In genomic region chr5:126368239-126368812, GRCh38 we compare ENCODE assay signal across 14 cellular contexts. TPM values are rescaled to one million over a fixed set of nuclear protein-coding genes. Genes with fewer than 3 reads are reported as not detected.
DNase-seq lines count a peak whose midpoint lies in the region; ATAC-seq, FAIRE-seq and TF ChIP-seq lines count a peak whose summit lies in the region.
"Had no signal": no experiment of that assay in that cellular context is flagged by ENCODE, and none has a peak within 500 bp of the region (broad histone marks: within the 10 kb centered on the region; RNA-seq: fewer than 3 reads in every experiment).

No MANE protein-coding gene starts in this region.

- H4K91ac ChIP-seq in neuronal stem cell (ENCODE audit: low read depth, low read length, poor library complexity), result no peak overlapping the region

- H2BK5ac ChIP-seq in neuronal stem cell (ENCODE audit: low read length), result no peak overlapping the region

- H3K27ac ChIP-seq in neuronal stem cell (replicated peaks; ENCODE audit: low read length) (peak overlapping the region; percentile 40), small intestine (ENCODE audit: low read depth in 1 of 2, low read length in 1 of 2) (no peak overlapping the region), ascending aorta (no peak overlapping the region)
- no peak overlapping the region for H3K27ac ChIP-seq in CD8-positive, alpha-beta T cell (ENCODE audit: low read depth, low read length)
- H3K27ac ChIP-seq: left lung had no signal

- no peak overlapping the region for H2BK12ac ChIP-seq in neuronal stem cell (ENCODE audit: low read length)

- peak overlapping the region; percentile 49 for H2AFZ ChIP-seq in neuronal stem cell (ENCODE audit: low read length)

- DNase-seq in HTR-8/SVneo (ENCODE audit: insufficient read length, low spot score) (peak; percentile 43), bronchial epithelial cell (ENCODE audit: low read depth) (peak; percentile 98), neuronal stem cell (ENCODE audit: low spot score) (peak; percentile 42), NCI-H774 (lab: John Stamatoyannopoulos, UW) (no peak), small intestine (no peak), ascending aorta (ENCODE audit: low spot score in 2 of 2) (no peak)
- no peak for DNase-seq in CD8-positive, alpha-beta T cell
- DNase-seq: DND-41; left lung; NCI-H1694; stimulated activated CD8-positive, alpha-beta memory T cell treated with anti-CD3 and anti-CD28 coated beads, Interleukin-4, amount 100 ng/mL, for 48 hours had no signal

- no peaks in the 10 kb centered on the region for H3K79me1 ChIP-seq in neuronal stem cell (ENCODE audit: low read depth, low read length)

- no peak overlapping the region for H4K8ac ChIP-seq in neuronal stem cell (ENCODE audit: low read depth, low read length)

- CTCF ChIA-PET in CD8-positive, alpha-beta T cell (lab: Charles Lee), result interaction anchor here (1.7 kb wide), 1 partner anchor 13 kb away, joined by 10 read pairs; no protein-coding TSS in a partner anchor

- no CpG with 5 or more reads among the region's 2 CpGs for WGBS in neuronal stem cell (ENCODE audit: extremely low coverage in 2 of 2, insufficient read length in 2 of 2, insufficient replicate concordance in 1 of 2), 2 donors
- 14 to 51% (median 21%) methylated on average over 2 of the region's 2 CpGs for WGBS in small intestine, 3 donors

- no peak overlapping the region for H3K4me3 ChIP-seq in bronchial epithelial cell (ENCODE audit: low read depth, low read length)
- no peak overlapping the region for H3K4me3 ChIP-seq in neuronal stem cell (ENCODE audit: low read length in 2 of 2)
- H3K4me3 ChIP-seq in CD8-positive, alpha-beta T cell (ENCODE audit: low read depth, low read length), result no peak overlapping the region
- H3K4me3 ChIP-seq in small intestine (ENCODE audit: low read depth in 1 of 2, low read length in 2 of 2), result no peak overlapping the region
- H3K4me3 ChIP-seq in ascending aorta, result no peak overlapping the region
- H3K4me3 ChIP-seq: left lung had no signal

- no peaks in the 10 kb centered on the region for H3K27me3 Mint-ChIP-seq in CD8-positive, alpha-beta T cell (ENCODE audit: low read depth)

- no peak overlapping the region for H3K27ac Mint-ChIP-seq in CD8-positive, alpha-beta T cell
- H3K27ac Mint-ChIP-seq: T-helper 2 cell treated with Interferon-gamma antibody and Interleukin-4, amounts not matched to agents 5 μg/mL and 100 μg/mL, for 36 hours had no signal

- H3K9ac ChIP-seq in neuronal stem cell (ENCODE audit: low read depth, low read length, poor library complexity), result no peak overlapping the region

- H3K36me3 Mint-ChIP-seq in CD8-positive, alpha-beta T cell, result no peaks in the 10 kb centered on the region

- no peaks in the 10 kb centered on the region for H3K9me3 ChIP-seq in neuronal stem cell (replicated peaks in 1 of 2; ENCODE audit: control insufficient read depth in 2 of 2, insufficient read depth in 1 of 2, low read depth in 1 of 2, low read length in 2 of 2)
- H3K9me3 ChIP-seq in CD8-positive, alpha-beta T cell (ENCODE audit: low read length), result no peaks in the 10 kb centered on the region
- H3K9me3 ChIP-seq in small intestine (ENCODE audit: control insufficient read depth, low read depth), result no peaks in the 10 kb centered on the region
- no peaks in the 10 kb centered on the region for H3K9me3 ChIP-seq in ascending aorta
- H3K9me3 ChIP-seq: left lung had no signal

- intact Hi-C loops in CD8-positive, alpha-beta T cell (cut with DNase I, micrococcal nuclease), result no loop called here
- intact Hi-C loops in ascending aorta (cut with DNase I), result no loop called here

- no peak overlapping the region for H3K4me3 Mint-ChIP-seq in CD8-positive, alpha-beta T cell
- H3K4me3 Mint-ChIP-seq: T-helper 2 cell treated with Interferon-gamma antibody and Interleukin-4, amounts not matched to agents 5 μg/mL and 100 μg/mL, for 36 hours had no signal

- H2BK15ac ChIP-seq in neuronal stem cell (ENCODE audit: low read length), result no peak overlapping the region

- H2AK5ac ChIP-seq in neuronal stem cell (ENCODE audit: low read depth, low read length), result no peak overlapping the region

- H3K4me2 ChIP-seq in neuronal stem cell (ENCODE audit: insufficient read depth, low read length, poor library complexity, severe bottlenecking), result no peak overlapping the region

- H3K14ac ChIP-seq in neuronal stem cell (ENCODE audit: low read length), result no peak overlapping the region

- H3K9me3 Mint-ChIP-seq in CD8-positive, alpha-beta T cell, result no peaks in the 10 kb centered on the region
- H3K9me3 Mint-ChIP-seq: T-helper 2 cell treated with Interferon-gamma antibody and Interleukin-4, amounts not matched to agents 5 μg/mL and 100 μg/mL, for 36 hours had no signal

- H3K27me3 ChIP-seq in bronchial epithelial cell (ENCODE audit: control insufficient read depth, insufficient read depth, low read length) (no peaks in the 10 kb centered on the region), neuronal stem cell (ENCODE audit: control insufficient read depth in 3 of 3, insufficient read depth in 3 of 3, low read depth in 1 of 3, low read length in 3 of 3) (no peaks in the 10 kb centered on the region), small intestine (ENCODE audit: control insufficient read depth in 2 of 2, insufficient read depth in 2 of 2, low read length in 2 of 2) (no peaks in the 10 kb centered on the region), ascending aorta (no peaks in the 10 kb centered on the region)
- no peaks in the 10 kb centered on the region for H3K27me3 ChIP-seq in CD8-positive, alpha-beta T cell (ENCODE audit: insufficient read depth, low read length)
- H3K27me3 ChIP-seq: left lung had no signal

- TF ChIP-seq CTCF in bronchial epithelial cell (IDR thresholded peaks at IDR 0.05; ENCODE audit: insufficient read depth, low read length, severe bottlenecking) (no peak), ascending aorta (IDR thresholded peaks at IDR 0.05) (no peak)
- TF ChIP-seq CTCF in CD8-positive, alpha-beta T cell (IDR thresholded peaks at IDR 0.05), result no peak

- H3K4me1 ChIP-seq in neuronal stem cell (ENCODE audit: control insufficient read depth in 2 of 2, insufficient read depth in 1 of 2, low read depth in 1 of 2, low read length in 2 of 2) (peaks cover 15 to 17% of the 10 kb centered on the region in 2 donors), small intestine (ENCODE audit: control insufficient read depth in 2 of 2, insufficient read depth in 1 of 2, low read depth in 1 of 2, low read length in 1 of 2) (peaks cover 0 to 2% of the 10 kb centered on the region in 2 donors), ascending aorta (peaks cover 3 to 11% of the 10 kb centered on the region in 2 donors)
- H3K4me1 ChIP-seq in CD8-positive, alpha-beta T cell (ENCODE audit: insufficient read depth, low read length), result peaks cover under 1% of the 10 kb centered on the region
- H3K4me1 ChIP-seq: left lung had no signal

- ATAC-seq in GM18870 (IDR thresholded peaks at IDR 0.05; ENCODE audit: unreplicated experiment), result peak; percentile 51
- no peak for ATAC-seq in CD8-positive, alpha-beta T cell
- ATAC-seq: left lung, sciatic nerve had no signal

- POLR2A ChIA-PET in CD8-positive, alpha-beta T cell (lab: Charles Lee), result no interaction called here

- FAIRE-seq in HTR-8/SVneo (lab: Jason Lieb, UNC), result peak; percentile 16
- peak; percentile 99 for FAIRE-seq in bronchial epithelial cell (lab: Jason Lieb, UNC)
- no peak for FAIRE-seq in small intestine (lab: Jason Lieb, UNC)

- no peak overlapping the region for H3K23ac ChIP-seq in neuronal stem cell (ENCODE audit: low read depth, low read length, poor library complexity)

- H3K4me1 Mint-ChIP-seq in CD8-positive, alpha-beta T cell (ENCODE audit: low read depth), result peaks cover 3% of the 10 kb centered on the region

- H3K4ac ChIP-seq in neuronal stem cell (ENCODE audit: low read length), result no peak overlapping the region

- no peak overlapping the region for H3K18ac ChIP-seq in neuronal stem cell (ENCODE audit: low read length)

- H2BK120ac ChIP-seq in neuronal stem cell (ENCODE audit: low read depth, low read length), result no peak overlapping the region

- H3K36me3 ChIP-seq in bronchial epithelial cell (ENCODE audit: control insufficient read depth, insufficient read depth, low read length), result no peaks in the 10 kb centered on the region
- H3K36me3 ChIP-seq in neuronal stem cell (replicated peaks in 1 of 2; ENCODE audit: control insufficient read depth in 2 of 2, insufficient read depth in 2 of 2, low read length in 2 of 2), result no peaks in the 10 kb centered on the region
- H3K36me3 ChIP-seq in CD8-positive, alpha-beta T cell (ENCODE audit: insufficient read depth, low read length), result no peaks in the 10 kb centered on the region
- no peaks in the 10 kb centered on the region for H3K36me3 ChIP-seq in small intestine (ENCODE audit: control insufficient read depth in 2 of 2, insufficient read depth in 2 of 2, low read length in 2 of 2)
- H3K36me3 ChIP-seq in ascending aorta, result no peaks in the 10 kb centered on the region
- H3K36me3 ChIP-seq: left lung had no signal

RNA-seq across cellular contexts. Expression of gene GRAMD2B, which starts 54.9 kb away (rescaled TPM):
- total RNA-seq in bronchial epithelial cell, result 9.2 and 12.0 TPM in 2 replicates
- polyA plus RNA-seq in neuronal stem cell (2013, experiment 1 of 2), result 4.8 TPM
- 5.9 TPM for polyA plus RNA-seq in neuronal stem cell (2013, experiment 2 of 2)
- total RNA-seq in CD8-positive, alpha-beta T cell, result 10 to 100 TPM in 1 of 2 experiments, 1 to 10 TPM in 1; 8.2 to 10.4 TPM
- polyA plus RNA-seq in small intestine, result 10 to 100 TPM; 13.7 to 24.4 (median 16.5) TPM
- 55.6 TPM for total RNA-seq in ascending aorta

Comparison
In these comparisons a context has a peak if more than half of its experiments do, and no peak if none do; other contexts are left out.
1. DNase-seq: peak in HTR-8/SVneo (single experiment), bronchial epithelial cell (single experiment) and neuronal stem cell (single experiment); none in CD8-positive, alpha-beta T cell (0 of 7), NCI-H774 (single experiment), small intestine (single experiment) and ascending aorta (0 of 2).